ENCODE assay signal across 32 cellular contexts in genomic region chr1:173903827-173904226, GRCh38. TPM values are rescaled to one million over a fixed set of nuclear protein-coding genes. Genes with fewer than 3 reads are reported as not detected.
"Had no signal": no experiment of that assay in that cellular context is flagged by ENCODE, and none has a peak within 500 bp of the region (broad histone marks: within the 10 kb centered on the region; RNA-seq: fewer than 3 reads in every experiment).

No MANE protein-coding gene starts in this region.

- H3K27ac Mint-ChIP-seq: activated CD8-positive, alpha-beta T cell treated with anti-CD3 and anti-CD28 coated beads for 36 hours; activated naive CD4-positive, alpha-beta T cell treated with anti-CD3 and anti-CD28 coated beads, Interleukin-2, amount 50 U/mL, for 72 hours; activated naive CD8-positive, alpha-beta T cell treated with anti-CD3 and anti-CD28 coated beads, Interleukin-2, amount 50 U/mL, for 24 hours; activated T-cell treated with anti-CD3 and anti-CD28 coated beads, Interleukin-2, amount 50 U/mL, for 24 hours; activated T-helper 1 cell treated with anti-CD3 and anti-CD28 coated beads, Interleukin-12 subunit alpha, Interleukin-12 subunit beta, Interleukin-2, Interleukin-4 antibody, amounts not matched to agents 30 ng/mL and 10 ng/mL and 1 ng/mL, durations not matched to agents 14 hours and 24 hours and 36 hours; brain; IgD-negative memory B cell; T-helper 2 cell treated with Interferon-gamma antibody and Interleukin-4, amounts not matched to agents 5 μg/mL and 100 μg/mL, for 36 hours had no signal

- H3K4me1 ChIP-seq: ascending aorta, Peyer's patch, SJSA1 had no signal

- H3K27me3 ChIP-seq: ascending aorta, Peyer's patch, SJSA1 had no signal

- H3K27ac ChIP-seq: ascending aorta, Peyer's patch, RWPE1, SJSA1 had no signal

- ATAC-seq: activated CD4-positive, CD25-positive, alpha-beta regulatory T cell treated with anti-CD3 and anti-CD28 coated beads, Interleukin-2, amount 50 U/mL, for 24 hours; activated CD8-positive, alpha-beta T cell treated with anti-CD3 and anti-CD28 coated beads for 36 hours; activated naive CD4-positive, alpha-beta T cell treated with anti-CD3 and anti-CD28 coated beads, Interleukin-2, amount 50 U/mL, for 72 hours; activated naive CD8-positive, alpha-beta T cell treated with anti-CD3 and anti-CD28 coated beads, Interleukin-2, amount 50 U/mL, for 24 hours; SK-N-SH treated with all-trans-retinoic acid at 6 μM for 48 hours had no signal

- H3K27me3 Mint-ChIP-seq: activated CD8-positive, alpha-beta T cell treated with anti-CD3 and anti-CD28 coated beads for 36 hours; activated naive CD8-positive, alpha-beta T cell treated with anti-CD3 and anti-CD28 coated beads, Interleukin-2, amount 50 U/mL, for 24 hours; activated T-cell treated with anti-CD3 and anti-CD28 coated beads, Interleukin-2, amount 50 U/mL, for 24 hours; brain; central memory CD8-positive, alpha-beta T cell; IgD-negative memory B cell had no signal

- DNase-seq: activated CD4-positive, alpha-beta T cell treated with anti-CD3 and anti-CD28 coated beads for 4 hours; activated CD8-positive, alpha-beta T cell treated with anti-CD3 and anti-CD28 coated beads for 36 hours; activated effector memory CD4-positive, alpha-beta T cell treated with anti-CD3 and anti-CD28 coated beads, Interleukin-2, amount 50 U/mL, for 16 hours; activated naive CD4-positive, alpha-beta T cell treated with Interleukin-2 at 50 U/mL for 16 hours; activated naive CD8-positive, alpha-beta T cell treated with anti-CD3 and anti-CD28 coated beads, Interleukin-2, amount 50 U/mL, for 24 hours; activated T-cell treated with anti-CD3 and anti-CD28 coated beads, Interleukin-2, amount 50 U/mL, for 24 hours; amniotic stem cell; KG1; NCI-H1048; NCI-H1436; NCI-H1694 treated with DMSO at 0.1 percent for 48 hours; NCI-H2029 treated with DMSO at 0.1 percent for 48 hours; NCI-H226; NCI-H526; NCI-H774; NK-92 treated with Interleukin-12 subunit alpha and Interleukin-12 subunit beta, amount 100 ng/mL, for 24 hours; Peyer's patch; Right ventricle myocardium superior; SW 1271 had no signal

- H3K36me3 ChIP-seq: Peyer's patch, SJSA1 had no signal

- H3K4me3 ChIP-seq: ascending aorta, Peyer's patch, SJSA1 had no signal

- H3K9me3 Mint-ChIP-seq: activated CD8-positive, alpha-beta T cell treated with anti-CD3 and anti-CD28 coated beads for 36 hours; activated naive CD8-positive, alpha-beta T cell treated with anti-CD3 and anti-CD28 coated beads, Interleukin-2, amount 50 U/mL, for 24 hours; activated T-cell treated with anti-CD3 and anti-CD28 coated beads, Interleukin-2, amount 50 U/mL, for 24 hours; activated T-helper 1 cell treated with anti-CD3 and anti-CD28 coated beads, Interleukin-12 subunit alpha, Interleukin-12 subunit beta, Interleukin-2, Interleukin-4 antibody, amounts not matched to agents 30 ng/mL and 10 ng/mL and 1 ng/mL, durations not matched to agents 14 hours and 24 hours and 36 hours; brain; central memory CD8-positive, alpha-beta T cell; IgD-negative memory B cell; T-helper 2 cell treated with Interferon-gamma antibody and Interleukin-4, amounts not matched to agents 5 μg/mL and 100 μg/mL, for 36 hours had no signal

- H3K4me3 Mint-ChIP-seq: activated CD8-positive, alpha-beta T cell treated with anti-CD3 and anti-CD28 coated beads for 36 hours; activated naive CD8-positive, alpha-beta T cell treated with anti-CD3 and anti-CD28 coated beads, Interleukin-2, amount 50 U/mL, for 24 hours; activated T-cell treated with anti-CD3 and anti-CD28 coated beads, Interleukin-2, amount 50 U/mL, for 24 hours; activated T-helper 1 cell treated with anti-CD3 and anti-CD28 coated beads, Interleukin-12 subunit alpha, Interleukin-12 subunit beta, Interleukin-2, Interleukin-4 antibody, amounts not matched to agents 30 ng/mL and 10 ng/mL and 1 ng/mL, durations not matched to agents 14 hours and 24 hours and 36 hours; brain; central memory CD8-positive, alpha-beta T cell; IgD-negative memory B cell; T-helper 2 cell treated with Interferon-gamma antibody and Interleukin-4, amounts not matched to agents 5 μg/mL and 100 μg/mL, for 36 hours had no signal

- H3K9me3 ChIP-seq: ascending aorta, Peyer's patch, SJSA1 had no signal

RNA-seq across cellular contexts. Expression of gene SERPINC1, which starts 13.3 kb away (rescaled TPM):
- total RNA-seq: activated CD8-positive, alpha-beta T cell treated with anti-CD3 and anti-CD28 coated beads for 36 hours; LHCN-M2; Peyer's patch; T-helper 1 cell treated with Interleukin-12 subunit alpha and Interleukin-12 subunit beta and Interleukin-4 antibody, amounts not matched to agents 30 ng/mL and 1 ng/mL, for 36 hours had no signal
